Comparison of ENCODE assay signal across 17 cellular contexts in genomic region chr6:25486580-25486979, GRCh38.
"Had no signal": no experiment of that assay in that cellular context is flagged by ENCODE, and none has a peak within 500 bp of the region (broad histone marks: within the 10 kb centered on the region; RNA-seq: fewer than 3 reads in every experiment).

No MANE protein-coding gene starts in this region.

- H3K9me3 ChIP-seq: adrenal gland, gastroesophageal sphincter, psoas muscle, right lobe of liver, spleen, tibial nerve had no signal

- H3K27ac ChIP-seq: epithelial cell of prostate, hepatocyte, psoas muscle, right lobe of liver, spleen, tibial nerve, VCaP had no signal

- H3K4me1 ChIP-seq: psoas muscle, right lobe of liver had no signal

- H3K4me3 ChIP-seq: adrenal gland, gastroesophageal sphincter, hepatocyte, psoas muscle, right lobe of liver, spleen, tibial nerve had no signal

- H3K27me3 ChIP-seq: adrenal gland, gastroesophageal sphincter, hepatocyte, right lobe of liver, spleen, tibial nerve had no signal

- H3K36me3 ChIP-seq: adrenal gland, gastroesophageal sphincter, right lobe of liver, tibial nerve had no signal

- DNase-seq: activated CD4-positive, alpha-beta T cell treated with anti-CD3 and anti-CD28 coated beads for 36 hours; activated CD8-positive, alpha-beta T cell treated with anti-CD3 and anti-CD28 coated beads for 36 hours; activated naive CD4-positive, alpha-beta T cell treated with anti-CD3 and anti-CD28 coated beads, Interleukin-2, amount 10 ng/mL, durations not matched to agents 7 days and 5 days; effector memory CD4-positive, alpha-beta T cell; kidney; mesenchymal stem cell; occipital lobe; spleen; stimulated activated CD4-positive, alpha-beta T cell treated with anti-CD3 and anti-CD28 coated beads, Interleukin-1b, Interleukin-23, amount 100 ng/mL, for 48 hours had no signal
